23 cellular contexts compared by ENCODE assay signal in the genomic region with DNA sequence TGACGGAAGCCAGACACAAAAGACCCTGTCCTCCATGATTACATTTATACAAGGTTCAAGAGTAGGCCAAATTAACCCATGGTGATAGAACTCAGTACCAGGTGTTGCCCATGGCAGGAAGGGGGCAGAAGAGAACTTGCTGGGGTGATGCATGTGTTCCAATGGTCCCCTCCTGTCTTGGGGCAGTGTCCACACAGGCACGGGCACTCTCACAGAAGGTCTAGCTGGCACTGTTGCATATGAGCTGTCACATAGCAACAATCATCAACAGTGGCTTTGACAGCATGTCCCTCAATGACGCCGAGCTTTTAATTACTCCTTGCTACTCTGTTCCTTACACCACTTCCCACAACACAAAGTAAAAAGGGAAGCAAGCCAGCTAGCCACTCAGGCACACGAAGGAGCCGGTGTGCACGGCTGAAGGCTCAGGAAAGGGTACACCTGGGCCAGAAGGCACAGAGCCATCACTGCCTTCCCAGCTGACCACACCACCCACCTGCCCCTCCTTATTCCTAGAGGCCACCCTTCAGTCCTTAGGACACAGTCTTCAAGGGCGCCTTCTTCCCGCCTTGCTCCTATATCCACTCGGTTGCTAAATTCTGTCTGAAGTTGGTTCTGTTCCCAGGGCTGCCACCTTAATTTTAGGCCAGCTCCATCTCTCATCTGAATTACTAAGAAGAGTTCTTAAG. TPM values are rescaled to one million over a fixed set of nuclear protein-coding genes. Genes with fewer than 3 reads are reported as not detected.
DNase-seq lines count a peak whose midpoint lies in the region; ATAC-seq and TF ChIP-seq lines count a peak whose summit lies in the region.
"Had no signal": no experiment of that assay in that cellular context is flagged by ENCODE, and none has a peak within 500 bp of the region (broad histone marks: within the 10 kb centered on the region; RNA-seq: fewer than 3 reads in every experiment).

No MANE protein-coding gene starts in this region.

- H4K91ac ChIP-seq in mesenchymal stem cell (ENCODE audit: low read length), result peak overlapping the region; percentile 54

- no peak overlapping the region for H2AFZ ChIP-seq in mesenchymal stem cell (ENCODE audit: low read depth, low read length)

- peaks cover 0 to 99% (median 80%) of the 10 kb centered on the region in 9 donors for H3K36me3 ChIP-seq in heart left ventricle
- H3K36me3 ChIP-seq in mesenchymal stem cell (ENCODE audit: control insufficient read depth in 1 of 2, insufficient read depth in 2 of 2, low read depth in 1 of 2, low read length in 2 of 2), result peaks cover 25 to 89% of the 10 kb centered on the region in 2 experiments

- H3K27ac Mint-ChIP-seq in CD14-positive monocyte, result peak overlapping the region; percentile 2 to 86 (median 74)
- H3K27ac Mint-ChIP-seq in activated T-helper 17 cell treated with anti-CD3 and anti-CD28 coated beads, Interleukin-2, amount 50 U/mL, for 72 hours, result no peak overlapping the region
- H3K27ac Mint-ChIP-seq: activated CD4-positive, alpha-beta T cell treated with anti-CD3 and anti-CD28 coated beads, Interleukin-2, amount 10 ng/mL, durations not matched to agents 7 days and 5 days; B cell; naive B cell had no signal

- no peak overlapping the region for H3K9ac ChIP-seq in mesenchymal stem cell (ENCODE audit: low read length)

- no peak overlapping the region for H2BK5ac ChIP-seq in mesenchymal stem cell (ENCODE audit: low read depth, low read length, poor library complexity, severe bottlenecking)

- H3K4me1 ChIP-seq in heart left ventricle (peaks cover 0 to 19% (median 0%) of the 10 kb centered on the region in 12 donors), mesenchymal stem cell (ENCODE audit: control insufficient read depth, insufficient read depth, low read depth, low read length) (peaks cover 2% of the 10 kb centered on the region)
- H3K4me1 ChIP-seq: tibial nerve had no signal

- peak overlapping the region in 1 of 2 experiments; percentile 1 for H3K14ac ChIP-seq in mesenchymal stem cell (ENCODE audit: low read length in 2 of 2)

- WGBS in heart left ventricle, 4 donors, result 55 to 71% (median 60%) methylated on average over 10 of the region's 10 CpGs
- WGBS in mesenchymal stem cell, result 89% methylated on average over 10 of the region's 10 CpGs

- intact Hi-C loops in CD14-positive monocyte (cut with micrococcal nuclease) (no loop called here), heart left ventricle (cut with DNase I) (loop anchor here in 3 of 10 donors (2.0 to 5.0 kb wide), 2 partner anchors 121 to 122 kb away; a partner anchor contains a TSS)

- H2BK12ac ChIP-seq in mesenchymal stem cell (ENCODE audit: low read length in 2 of 2), result no peak overlapping the region

- peaks cover 66 to 86% of the 10 kb centered on the region in 2 donors for H3K36me3 Mint-ChIP-seq in CD14-positive monocyte
- H3K36me3 Mint-ChIP-seq in activated T-helper 17 cell treated with anti-CD3 and anti-CD28 coated beads, Interleukin-2, amount 50 U/mL, for 72 hours (ENCODE audit: low read depth), result no peaks in the 10 kb centered on the region
- H3K36me3 Mint-ChIP-seq: naive B cell had no signal

- DNase-seq in CD14-positive monocyte (ENCODE audit: low spot score), result peak; percentile 56
- peak; percentile 71 for DNase-seq in NOMO-1 treated with DMSO at 0.1 percent for 48 hours (lab: John Stamatoyannopoulos, UW; ENCODE audit: unreplicated experiment)
- DNase-seq in heart left ventricle, result peak in 3 of 5 donors; percentile 32 to 71 (median 39)
- no peak for DNase-seq in mesenchymal stem cell
- DNase-seq in activated effector memory CD4-positive, alpha-beta T cell treated with anti-CD3 and anti-CD28 coated beads, Interleukin-2, amount 50 U/mL, for 16 hours, result no peak
- DNase-seq in HUDEP-2 (lab: John Stamatoyannopoulos, UW; ENCODE audit: unreplicated experiment in 76 of 76), result no peak
- DNase-seq in NCI-H524 (lab: John Stamatoyannopoulos, UW), result no peak
- DNase-seq: activated CD4-positive, alpha-beta T cell treated with anti-CD3 and anti-CD28 coated beads, Interleukin-2, amount 10 ng/mL, durations not matched to agents 7 days and 5 days; activated naive CD4-positive, alpha-beta T cell treated with anti-CD3 and anti-CD28 coated beads, Interleukin-2, amount 50 U/mL, for 16 hours; activated T-cell treated with anti-CD3 and anti-CD28 coated beads, Interleukin-2, amount 50 U/mL, for 4 hours; amniotic stem cell; effector CD4-positive, alpha-beta T cell; KG1; naive B cell; NCI-H1694; NCI-H2171 treated with DMSO at 0.1 percent for 48 hours; NCI-H526; occipital lobe; retina had no signal

- peak overlapping the region in 7 of 12 donors; percentile 9 to 73 (median 37) for H3K27ac ChIP-seq in heart left ventricle
- no peak overlapping the region for H3K27ac ChIP-seq in mesenchymal stem cell (ENCODE audit: low read length, poor library complexity, severe bottlenecking)
- H3K27ac ChIP-seq: tibial nerve had no signal

- no peak overlapping the region for H3K4me3 Mint-ChIP-seq in CD14-positive monocyte
- H3K4me3 Mint-ChIP-seq in activated T-helper 17 cell treated with anti-CD3 and anti-CD28 coated beads, Interleukin-2, amount 50 U/mL, for 72 hours, result no peak overlapping the region
- H3K4me3 Mint-ChIP-seq: activated CD4-positive, alpha-beta T cell treated with anti-CD3 and anti-CD28 coated beads, Interleukin-2, amount 10 ng/mL, durations not matched to agents 7 days and 5 days; activated T-cell treated with anti-CD3 and anti-CD28 coated beads, Interleukin-2, amount 50 U/mL, for 4 hours; B cell; naive B cell had no signal

- TF ChIP-seq CTCF in CD14-positive monocyte (IDR thresholded peaks at IDR 0.05), result no peak
- TF ChIP-seq CTCF in heart left ventricle (IDR thresholded peaks at IDR 0.05), result peak in 8 of 12 donors; percentile 8 to 45 (median 16)

- peaks cover 0 to 3% (median 0%) of the 10 kb centered on the region in 3 donors for H3K27me3 Mint-ChIP-seq in CD14-positive monocyte (ENCODE audit: low read depth in 3 of 3)
- H3K27me3 Mint-ChIP-seq in activated T-helper 17 cell treated with anti-CD3 and anti-CD28 coated beads, Interleukin-2, amount 50 U/mL, for 72 hours, result no peaks in the 10 kb centered on the region
- H3K27me3 Mint-ChIP-seq: activated CD4-positive, alpha-beta T cell treated with anti-CD3 and anti-CD28 coated beads, Interleukin-2, amount 10 ng/mL, durations not matched to agents 7 days and 5 days had no signal

- no peak for TF ChIP-seq POLR2A in heart left ventricle (IDR thresholded peaks at IDR 0.05)

- no peak overlapping the region for H2AK5ac ChIP-seq in mesenchymal stem cell (ENCODE audit: low read length, severe bottlenecking)

- H3K23ac ChIP-seq in mesenchymal stem cell (ENCODE audit: low read length in 2 of 2), result no peak overlapping the region

- H2BK120ac ChIP-seq in mesenchymal stem cell (ENCODE audit: low read depth, low read length), result no peak overlapping the region

- no peaks in the 10 kb centered on the region for H3K79me1 ChIP-seq in mesenchymal stem cell (replicated peaks; ENCODE audit: low read length, poor library complexity, severe bottlenecking)

- H3K4ac ChIP-seq in mesenchymal stem cell (ENCODE audit: low read depth in 1 of 2, low read length in 2 of 2), result no peak overlapping the region

- no peaks in the 10 kb centered on the region for H3K9me3 Mint-ChIP-seq in CD14-positive monocyte
- no peaks in the 10 kb centered on the region for H3K9me3 Mint-ChIP-seq in activated T-helper 17 cell treated with anti-CD3 and anti-CD28 coated beads, Interleukin-2, amount 50 U/mL, for 72 hours
- H3K9me3 Mint-ChIP-seq: activated CD4-positive, alpha-beta T cell treated with anti-CD3 and anti-CD28 coated beads, Interleukin-2, amount 10 ng/mL, durations not matched to agents 7 days and 5 days; activated T-cell treated with anti-CD3 and anti-CD28 coated beads, Interleukin-2, amount 50 U/mL, for 4 hours; naive B cell had no signal

- peak overlapping the region; percentile 62 for H4K8ac ChIP-seq in mesenchymal stem cell (ENCODE audit: low read length)

- H3K4me1 Mint-ChIP-seq in CD14-positive monocyte, result peaks cover 13% of the 10 kb centered on the region
- H3K4me1 Mint-ChIP-seq in activated T-helper 17 cell treated with anti-CD3 and anti-CD28 coated beads, Interleukin-2, amount 50 U/mL, for 72 hours, result no peaks in the 10 kb centered on the region
- H3K4me1 Mint-ChIP-seq: activated CD4-positive, alpha-beta T cell treated with anti-CD3 and anti-CD28 coated beads, Interleukin-2, amount 10 ng/mL, durations not matched to agents 7 days and 5 days; B cell; naive B cell had no signal

- peak; percentile 87 to 95 (median 92) for ATAC-seq in heart left ventricle
- ATAC-seq in activated T-helper 17 cell treated with anti-CD3 and anti-CD28 coated beads, Interleukin-2, amount 50 U/mL, for 72 hours (replicated peaks), result no peak
- ATAC-seq: activated T-cell treated with anti-CD3 and anti-CD28 coated beads, Interleukin-2, amount 50 U/mL, for 4 hours had no signal

- H3K18ac ChIP-seq in mesenchymal stem cell (ENCODE audit: low read depth in 1 of 2, low read length in 2 of 2), result no peak overlapping the region

- H3K27me3 ChIP-seq in heart left ventricle, result no peaks in the 10 kb centered on the region
- H3K27me3 ChIP-seq in mesenchymal stem cell (ENCODE audit: control insufficient read depth in 1 of 2, insufficient read depth in 1 of 2, low read length in 2 of 2), result no peaks in the 10 kb centered on the region
- H3K27me3 ChIP-seq: tibial nerve had no signal

- no peak overlapping the region for H3K4me3 ChIP-seq in heart left ventricle
- H3K4me3 ChIP-seq in mesenchymal stem cell (ENCODE audit: insufficient read depth in 1 of 2, low read depth in 1 of 2, low read length in 2 of 2), result no peak overlapping the region
- H3K4me3 ChIP-seq: smooth muscle cell, tibial nerve had no signal

- no peak overlapping the region for H2BK15ac ChIP-seq in mesenchymal stem cell (ENCODE audit: low read depth, poor library complexity, severe bottlenecking)

- H3K9me3 ChIP-seq in heart left ventricle, result no peaks in the 10 kb centered on the region
- H3K9me3 ChIP-seq in mesenchymal stem cell (ENCODE audit: control insufficient read depth, low read length), result no peaks in the 10 kb centered on the region
- H3K9me3 ChIP-seq: tibial nerve had no signal

- no peak overlapping the region for H3K4me2 ChIP-seq in mesenchymal stem cell (ENCODE audit: low read length, poor library complexity, severe bottlenecking)
- H3K4me2 ChIP-seq: smooth muscle cell had no signal

RNA-seq across cellular contexts. Expression of a gene that starts 28.9 kb away (rescaled TPM):
- polyA plus RNA-seq in CD14-positive monocyte (1,000 to 10,000 TPM; 1,998 to 2,299 TPM), heart left ventricle (1,000 to 10,000 TPM; 3,477 to 3,831 TPM)
- 100 to 1,000 TPM; 383 to 838 (median 747) TPM for total RNA-seq in heart left ventricle
- 1,594 TPM for polyA plus RNA-seq in mesenchymal stem cell (2013, experiment 1 of 2)
- polyA plus RNA-seq in mesenchymal stem cell (2013, experiment 2 of 2), result 1,456 TPM
- total RNA-seq in activated T-helper 17 cell treated with anti-CD3 and anti-CD28 coated beads, Interleukin-2, amount 50 U/mL, for 72 hours, result 1,000 to 10,000 TPM; 1,159 to 1,593 TPM

Comparison
In these comparisons a context has a peak if more than half of its experiments do, and no peak if none do; other contexts are left out.
1. DNase-seq: peak in CD14-positive monocyte (single experiment), NOMO-1 treated with DMSO at 0.1 percent for 48 hours (single experiment) and heart left ventricle (3 of 5); none in mesenchymal stem cell (single experiment), activated effector memory CD4-positive, alpha-beta T cell treated with anti-CD3 and anti-CD28 coated beads, Interleukin-2, amount 50 U/mL, for 16 hours (single experiment), HUDEP-2 (0 of 76) and NCI-H524 (0 of 2).